ENCODE assay signal across 34 cellular contexts in the genomic region with DNA sequence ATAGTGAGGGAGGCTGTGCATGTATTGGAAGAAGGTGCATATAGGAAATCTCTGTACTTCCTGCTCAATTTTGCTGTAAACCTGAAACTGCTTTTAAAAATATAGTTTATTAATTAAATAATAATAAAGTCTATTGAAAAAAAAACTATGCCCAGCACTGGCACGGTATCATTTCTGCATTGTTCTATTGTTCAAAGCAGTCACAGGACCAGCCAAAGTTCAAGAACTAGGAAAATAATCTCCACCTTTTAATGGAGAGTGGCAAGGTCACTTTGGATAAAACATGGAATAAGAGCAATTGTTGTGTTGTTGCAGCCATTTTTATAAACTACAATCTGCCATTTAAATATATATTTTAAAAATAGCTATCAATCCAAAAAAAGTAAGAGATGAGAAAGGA.
"Had no signal": no experiment of that assay in that cellular context is flagged by ENCODE, and none has a peak within 500 bp of the region (broad histone marks: within the 10 kb centered on the region; RNA-seq: fewer than 3 reads in every experiment).

No MANE protein-coding gene starts in this region.

- ATAC-seq: activated naive CD4-positive, alpha-beta T cell treated with anti-CD3 and anti-CD28 coated beads, Interleukin-2, amount 50 U/mL, for 72 hours; activated naive CD8-positive, alpha-beta T cell treated with anti-CD3 and anti-CD28 coated beads, Interleukin-2, amount 50 U/mL, for 24 hours; activated T-cell treated with anti-CD3 and anti-CD28 coated beads, Interleukin-2, amount 50 U/mL, for 4 hours; activated T-cell treated with anti-CD3 and anti-CD28 coated beads, Interleukin-2, amount 50 U/mL, for 72 hours; activated T-helper 17 cell treated with anti-CD3 and anti-CD28 coated beads, Interleukin-2, amount 50 U/mL, for 72 hours; body of pancreas had no signal

- H3K27me3 ChIP-seq: ascending aorta, body of pancreas, brain microvascular endothelial cell, breast epithelium had no signal

- H3K4me3 ChIP-seq: adrenal gland, ascending aorta, body of pancreas, breast epithelium, cardiac muscle cell had no signal

- FAIRE-seq: astrocyte, bronchial epithelial cell had no signal

- H3K4me1 ChIP-seq: adrenal gland, ascending aorta, breast epithelium had no signal

- H3K9me3 ChIP-seq: adrenal gland, ascending aorta, body of pancreas, breast epithelium had no signal

- H3K27ac ChIP-seq: adrenal gland, ascending aorta, body of pancreas, brain microvascular endothelial cell, breast epithelium, cardiac muscle cell had no signal

- H3K36me3 ChIP-seq: adrenal gland, ascending aorta, brain microvascular endothelial cell, breast epithelium, cardiac muscle cell had no signal

- DNase-seq: activated effector memory CD4-positive, alpha-beta T cell treated with anti-CD3 and anti-CD28 coated beads, Interleukin-2, amount 50 U/mL, for 16 hours; activated effector memory CD4-positive, alpha-beta T cell treated with Interleukin-2 at 50 U/mL for 16 hours; activated gamma-delta T cell; activated gamma-delta T cell treated with Interleukin-2 at 50 U/mL for 16 hours; activated naive CD4-positive, alpha-beta T cell; activated naive CD4-positive, alpha-beta T cell treated with anti-CD3 and anti-CD28 coated beads for 36 hours; activated naive CD4-positive, alpha-beta T cell treated with anti-CD3 and anti-CD28 coated beads, Interleukin-2, amount 10 ng/mL, durations not matched to agents 7 days and 5 days; activated naive CD4-positive, alpha-beta T cell treated with anti-CD3 and anti-CD28 coated beads, Interleukin-2, amount 50 U/mL, for 16 hours; activated naive CD4-positive, alpha-beta T cell treated with Interleukin-2 at 50 U/mL for 16 hours; activated naive CD8-positive, alpha-beta T cell treated with anti-CD3 and anti-CD28 coated beads for 36 hours; activated naive CD8-positive, alpha-beta T cell treated with anti-CD3 and anti-CD28 coated beads, Interleukin-2, amount 10 ng/mL, durations not matched to agents 7 days and 5 days; activated naive CD8-positive, alpha-beta T cell treated with anti-CD3 and anti-CD28 coated beads, Interleukin-2, amount 50 U/mL, for 24 hours; activated T-cell treated with anti-CD3 and anti-CD28 coated beads, Interleukin-2, amount 50 U/mL, for 1 hour; activated T-cell treated with anti-CD3 and anti-CD28 coated beads, Interleukin-2, amount 50 U/mL, for 24 hours; activated T-cell treated with anti-CD3 and anti-CD28 coated beads, Interleukin-2, amount 50 U/mL, for 4 hours; activated T-cell treated with anti-CD3 and anti-CD28 coated beads, Interleukin-2, amount 50 U/mL, for 48 hours; activated T-cell treated with anti-CD3 and anti-CD28 coated beads, Interleukin-2, amount 50 U/mL, for 72 hours; adrenal gland; amniotic stem cell; amygdala; anterior cingulate cortex; aorta; body of pancreas; brain microvascular endothelial cell; caudate nucleus; central memory CD4-positive, alpha-beta T cell; cerebellar nuclear complex had no signal
